Comparison of ENCODE assay signal across 28 cellular contexts in the genomic region with DNA sequence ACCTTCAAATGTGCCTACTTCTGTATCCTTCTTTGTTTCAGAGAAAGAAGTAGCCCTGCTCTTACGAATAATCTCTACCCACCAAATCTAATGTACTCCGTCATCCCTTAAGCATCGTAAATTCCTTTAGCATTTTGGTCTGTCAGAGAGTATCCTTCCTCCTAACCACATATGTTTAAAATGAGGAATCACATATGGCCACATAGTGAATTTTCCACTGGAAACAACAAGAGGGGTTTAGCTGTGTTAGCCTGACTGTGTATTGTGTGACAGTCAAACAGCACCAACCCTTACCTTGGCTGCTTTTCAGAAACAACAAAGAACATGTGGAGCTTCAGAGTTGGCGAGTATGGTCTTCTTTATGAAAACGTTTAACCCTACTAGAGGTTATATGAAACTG. TPM values are rescaled to one million over a fixed set of nuclear protein-coding genes. Genes with fewer than 3 reads are reported as not detected.
DNase-seq lines count a peak whose midpoint lies in the region; ATAC-seq and TF ChIP-seq lines count a peak whose summit lies in the region.
"Had no signal": no experiment of that assay in that cellular context is flagged by ENCODE, and none has a peak within 500 bp of the region (broad histone marks: within the 10 kb centered on the region; RNA-seq: fewer than 3 reads in every experiment).

No MANE protein-coding gene starts in this region.

- DNase-seq in right atrium auricular region (ENCODE audit: low spot score) (no peak), cardiac septum (ENCODE audit: low spot score) (no peak), fibroblast of mammary gland (ENCODE audit: low read depth) (peak; percentile 33), osteoblast (ENCODE audit: insufficient read length, low spot score, missing footprints) (no peak), NCI-H1048 (lab: John Stamatoyannopoulos, UW) (no peak), thyroid gland (no peak), SW480 (ENCODE audit: low spot score) (no peak)
- DNase-seq: ACHN; activated CD4-positive, alpha-beta T cell treated with anti-CD3 and anti-CD28 coated beads, Interleukin-2, amount 50 U/mL, for 1 hour; activated naive CD4-positive, alpha-beta T cell treated with anti-CD3 and anti-CD28 coated beads, Interleukin-2, amount 10 ng/mL, durations not matched to agents 7 days and 5 days; Caco-2; Karpas-422; midbrain; NCI-H187; NCI-H2171 treated with DMSO at 0.1 percent for 48 hours; NCI-H526; nephron progenitor cell; sigmoid colon; stimulated activated CD4-positive, alpha-beta T cell treated with anti-CD3 and anti-CD28 coated beads, Interleukin-15, amount 100 ng/mL, for 24 hours; tibial artery had no signal

- no peak for TF ChIP-seq CTCF in right atrium auricular region (IDR thresholded peaks at IDR 0.05)
- no peak for TF ChIP-seq CTCF in fibroblast of mammary gland (conservative IDR thresholded peaks at IDR 0.05; ENCODE audit: control insufficient read depth, insufficient read depth, low read depth, low read length)
- no peak for TF ChIP-seq CTCF in osteoblast (IDR thresholded peaks at IDR 0.05; ENCODE audit: extremely low read depth, low read depth, low read length)
- no peak for TF ChIP-seq CTCF in thyroid gland (IDR thresholded peaks at IDR 0.05)

- H4K20me1 ChIP-seq in osteoblast (ENCODE audit: insufficient read depth, low read length) = no peaks in the 10 kb centered on the region
- H4K20me1 ChIP-seq: BLaER1 treated with 17β-estradiol and CSF1 and Interleukin-3, amounts not matched to agents 10 nM and 100 nM had no signal

- peaks cover 32% of the 10 kb centered on the region for H3K79me2 ChIP-seq in osteoblast (ENCODE audit: insufficient read depth, low read length)

- H3K9me3 ChIP-seq in right atrium auricular region (no peaks in the 10 kb centered on the region), osteoblast (ENCODE audit: low read depth, low read length) (no peaks in the 10 kb centered on the region), thyroid gland (no peaks in the 10 kb centered on the region)
- H3K9me3 ChIP-seq: BLaER1 treated with 17β-estradiol and CSF1 and Interleukin-3, amounts not matched to agents 10 nM and 100 nM; Caco-2; sigmoid colon; tibial artery had no signal

- ATAC-seq in HG03520 (IDR thresholded peaks at IDR 0.05; ENCODE audit: unreplicated experiment) = no peak
- ATAC-seq: GM12878 had no signal

- H3K36me3 ChIP-seq in right atrium auricular region (no peaks in the 10 kb centered on the region), osteoblast (ENCODE audit: insufficient read depth, low read length) (peaks cover 53% of the 10 kb centered on the region), thyroid gland (no peaks in the 10 kb centered on the region)
- H3K36me3 ChIP-seq: BLaER1 treated with 17β-estradiol and CSF1 and Interleukin-3, amounts not matched to agents 10 nM and 100 nM; sigmoid colon; tibial artery had no signal

- intact Hi-C loops in cardiac septum (cut with DNase I) = no loop called here
- intact Hi-C loops in thyroid gland (cut with DNase I) = no loop called here

- TF ChIP-seq POLR2A in thyroid gland (IDR thresholded peaks at IDR 0.05) = no peak

- H2AFZ ChIP-seq in osteoblast (ENCODE audit: low read length) = no peak overlapping the region

- H3K4me2 ChIP-seq in osteoblast (ENCODE audit: insufficient read depth, low read length) = peak overlapping the region; percentile 43
- H3K4me2 ChIP-seq: BLaER1 treated with 17β-estradiol and CSF1 and Interleukin-3, amounts not matched to agents 10 nM and 100 nM had no signal

- H3K4me3 ChIP-seq in right atrium auricular region (no peak overlapping the region), fibroblast of mammary gland (ENCODE audit: control insufficient read depth, low read depth, low read length) (no peak overlapping the region), osteoblast (ENCODE audit: insufficient read depth, low read length) (peak overlapping the region; percentile 19), thyroid gland (replicated peaks in 1 of 3) (no peak overlapping the region)
- H3K4me3 ChIP-seq: BLaER1 treated with 17β-estradiol and CSF1 and Interleukin-3, amounts not matched to agents 10 nM and 100 nM; GM12878; sigmoid colon; SK-N-MC; tibial artery had no signal

- WGBS in thyroid gland, 2 donors = 80 to 87% methylated on average over 5 of the region's 5 CpGs

- H3K27ac ChIP-seq in right atrium auricular region (peak overlapping the region; percentile 19 to 58), osteoblast (ENCODE audit: low read depth, low read length) (no peak overlapping the region), thyroid gland (no peak overlapping the region)
- H3K27ac ChIP-seq: BLaER1 treated with 17β-estradiol and CSF1 and Interleukin-3, amounts not matched to agents 10 nM and 100 nM; SK-N-MC had no signal

- H3K27me3 ChIP-seq in right atrium auricular region (no peaks in the 10 kb centered on the region), osteoblast (ENCODE audit: insufficient read depth, low read length) (no peaks in the 10 kb centered on the region), thyroid gland (no peaks in the 10 kb centered on the region)
- H3K27me3 ChIP-seq: BLaER1 treated with 17β-estradiol and CSF1 and Interleukin-3, amounts not matched to agents 10 nM and 100 nM; sigmoid colon; tibial artery had no signal

- H3K4me1 ChIP-seq in right atrium auricular region = no peaks in the 10 kb centered on the region
- H3K4me1 ChIP-seq in osteoblast (ENCODE audit: insufficient read depth, low read length) = peaks cover 46% of the 10 kb centered on the region
- H3K4me1 ChIP-seq in thyroid gland = no peaks in the 10 kb centered on the region
- H3K4me1 ChIP-seq: BLaER1 treated with 17β-estradiol and CSF1 and Interleukin-3, amounts not matched to agents 10 nM and 100 nM; Caco-2; tibial artery had no signal

RNA-seq across cellular contexts. Expression of gene LUM, which starts 5.5 kb away (rescaled TPM):
- total RNA-seq in right atrium auricular region (100 to 1,000 TPM; 130 to 196 TPM), cardiac septum (130 TPM), osteoblast (1,762 and 1,965 TPM in 2 replicates), thyroid gland (100 to 1,000 TPM in 2 of 4 donors, 10 to 100 TPM in 2; 36.7 to 840 (median 127) TPM)
- total RNA-seq: dermis microvascular lymphatic vessel endothelial cell; T-helper 2 cell treated with Interferon-gamma antibody and Interleukin-4, amounts not matched to agents 100 ng/mL and 5 ng/mL, for 36 hours had no signal

RNA-seq across cellular contexts. Expression of gene KERA, which starts 48.0 kb away (rescaled TPM):
- not detected for total RNA-seq in right atrium auricular region
- 0.19 TPM for total RNA-seq in cardiac septum
- not detected in 2 replicates for total RNA-seq in osteoblast
- not detected for total RNA-seq in thyroid gland
- total RNA-seq: Caco-2; dermis microvascular lymphatic vessel endothelial cell; GM12878; posterior vena cava; RPMI7951; sigmoid colon; T-helper 2 cell treated with Interferon-gamma antibody and Interleukin-4, amounts not matched to agents 100 ng/mL and 5 ng/mL, for 36 hours had no signal

Comparison
In these comparisons a context has a peak if more than half of its experiments do, and no peak if none do; other contexts are left out.
1. H3K27ac ChIP-seq: peak in right atrium auricular region (2 of 2); none in osteoblast (single experiment) and thyroid gland (0 of 3).